Comparison of ENCODE assay signal across 8 cellular contexts in the genomic region with DNA sequence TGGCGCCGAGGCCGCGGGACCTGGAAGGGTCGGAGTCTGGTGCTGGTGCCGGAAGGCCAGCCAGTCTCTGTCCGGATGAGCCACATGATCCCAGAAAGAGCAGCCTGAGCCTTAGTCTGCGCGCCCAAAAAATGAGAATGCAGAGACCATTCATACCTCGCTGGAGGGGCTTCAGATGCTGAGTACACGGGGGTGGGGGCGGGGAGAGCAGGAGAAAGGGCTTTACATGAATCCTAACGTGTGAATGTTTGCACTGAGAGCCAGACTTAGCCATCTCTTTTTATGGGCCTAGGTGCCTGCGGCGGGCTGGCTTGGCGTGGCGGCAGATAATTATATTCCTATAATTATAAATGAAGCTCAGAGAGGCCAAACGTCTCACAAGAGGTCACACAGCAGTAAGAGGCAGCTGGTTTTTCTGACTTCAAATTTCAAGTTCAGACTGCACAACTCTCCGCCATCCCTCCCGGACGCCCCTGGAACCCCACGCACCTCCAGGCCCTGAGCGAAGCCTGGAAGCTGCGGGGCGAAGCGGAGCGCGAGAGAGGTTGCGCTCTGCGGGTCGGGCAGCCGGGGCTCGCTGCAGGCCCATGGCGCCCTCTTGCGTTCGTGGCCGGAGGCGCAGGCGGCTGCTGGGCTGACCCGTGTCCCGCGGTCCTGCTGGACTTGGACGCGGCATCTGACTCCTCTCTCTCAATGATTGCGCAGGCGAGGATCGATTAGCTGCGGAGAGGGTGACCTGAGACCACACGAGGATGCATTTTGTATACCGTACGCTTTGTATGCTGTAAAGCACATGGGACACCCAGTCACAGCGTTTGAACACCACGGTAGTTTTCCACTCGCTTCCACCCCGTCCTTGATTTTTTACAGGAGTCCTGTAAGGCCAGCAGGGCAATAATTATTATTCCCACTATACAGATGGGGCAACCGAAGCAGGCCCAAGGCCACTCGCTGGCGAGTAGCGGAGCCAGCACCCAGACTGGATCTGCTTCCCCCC.
DNase-seq lines count a peak whose midpoint lies in the region; ATAC-seq and TF ChIP-seq lines count a peak whose summit lies in the region.

No MANE protein-coding gene starts in this region.

- DNase-seq in NAMALWA (ENCODE audit: low spot score) (peak; percentile 38), caudate nucleus (lab: John Stamatoyannopoulos, UW) (peak in 47 of 61 donors; percentile 8 to 64 (median 27)), islet precursor cell (peak; percentile 85)
- DNase-seq in stimulated activated CD4-positive, alpha-beta T cell treated with anti-CD3 and anti-CD28 coated beads, Interleukin-12 subunit alpha, Interleukin-12 subunit beta, amount 100 ng/mL, for 4 hours, result peak; percentile 69
- no peak for DNase-seq in NK-92 treated with Interleukin-12 subunit alpha and Interleukin-12 subunit beta, amount 100 ng/mL, for 24 hours (lab: John Stamatoyannopoulos, UW)

- H3K27ac ChIP-seq in C4-2B (no peak overlapping the region), caudate nucleus (ENCODE audit: low read depth, low read length) (peak overlapping the region; percentile 30)

- peak; percentile 99 for TF ChIP-seq CTCF in C4-2B (conservative IDR thresholded peaks at IDR 0.05)

- ATAC-seq in GM21360 (IDR thresholded peaks at IDR 0.05; ENCODE audit: unreplicated experiment), result peak; percentile 59
- ATAC-seq in activated CD4-positive, CD25-positive, alpha-beta regulatory T cell treated with anti-CD3 and anti-CD28 coated beads, Interleukin-2, amount 50 U/mL, for 24 hours, result peak; percentile 73 to 76
